In genomic region chr2:173099804-173100203, GRCh38 we compare ENCODE assay signal across 17 cellular contexts.
"Had no signal": no experiment of that assay in that cellular context is flagged by ENCODE, and none has a peak within 500 bp of the region (broad histone marks: within the 10 kb centered on the region; RNA-seq: fewer than 3 reads in every experiment).

No MANE protein-coding gene starts in this region.

- H3K27ac Mint-ChIP-seq: activated CD4-positive, alpha-beta memory T cell treated with anti-CD3 and anti-CD28 coated beads, Interleukin-2, amount 10 ng/mL, durations not matched to agents 7 days and 5 days; activated naive CD4-positive, alpha-beta T cell treated with anti-CD3 and anti-CD28 coated beads for 36 hours; endodermal cell; immature natural killer cell; T-cell had no signal

- H3K27ac ChIP-seq: dorsolateral prefrontal cortex, heart left ventricle, neutrophil, parathyroid adenoma had no signal

- H3K36me3 ChIP-seq: neutrophil had no signal

- H3K4me3 ChIP-seq: dorsolateral prefrontal cortex, heart left ventricle had no signal

- DNase-seq: activated CD4-positive, alpha-beta memory T cell treated with anti-CD3 and anti-CD28 coated beads, Interleukin-2, amount 10 ng/mL, durations not matched to agents 7 days and 5 days; activated CD8-positive, alpha-beta memory T cell treated with anti-CD3 and anti-CD28 coated beads, Interleukin-2, amount 50 U/mL, for 4 hours; activated naive CD4-positive, alpha-beta T cell treated with anti-CD3 and anti-CD28 coated beads for 36 hours; dorsolateral prefrontal cortex; endodermal cell; heart left ventricle; immature natural killer cell; left colon; naive B cell; stimulated activated CD4-positive, alpha-beta T cell treated with anti-CD3 and anti-CD28 coated beads, Interleukin-12 subunit alpha, Interleukin-12 subunit beta, amount 100 ng/mL, for 4 hours; stimulated activated CD4-positive, alpha-beta T cell treated with anti-CD3 and anti-CD28 coated beads, Interleukin-2, amount 100 ng/mL, for 24 hours; T-cell; T1000 had no signal

- FAIRE-seq: astrocyte, frontal cortex had no signal

- H3K27me3 ChIP-seq: dorsolateral prefrontal cortex, heart left ventricle, neutrophil had no signal

- H3K27me3 Mint-ChIP-seq: naive B cell, T-cell had no signal

- ATAC-seq: left colon, T-cell had no signal

- H3K36me3 Mint-ChIP-seq: naive B cell, T-cell had no signal

- H3K4me3 Mint-ChIP-seq: activated CD4-positive, alpha-beta memory T cell treated with anti-CD3 and anti-CD28 coated beads, Interleukin-2, amount 10 ng/mL, durations not matched to agents 7 days and 5 days; activated naive CD4-positive, alpha-beta T cell treated with anti-CD3 and anti-CD28 coated beads for 36 hours; endodermal cell; immature natural killer cell; naive B cell; T-cell had no signal

- H3K9me3 Mint-ChIP-seq: activated CD4-positive, alpha-beta memory T cell treated with anti-CD3 and anti-CD28 coated beads, Interleukin-2, amount 10 ng/mL, durations not matched to agents 7 days and 5 days; activated naive CD4-positive, alpha-beta T cell treated with anti-CD3 and anti-CD28 coated beads for 36 hours; endodermal cell; immature natural killer cell; naive B cell; T-cell had no signal

- H3K9me3 ChIP-seq: heart left ventricle, neutrophil had no signal
